24 cellular contexts compared by ENCODE assay signal in genomic region chr2:36819090-36819711, GRCh38.
DNase-seq lines count a peak whose midpoint lies in the region; ATAC-seq, FAIRE-seq and TF ChIP-seq lines count a peak whose summit lies in the region.
"Had no signal": no experiment of that assay in that cellular context is flagged by ENCODE, and none has a peak within 500 bp of the region (broad histone marks: within the 10 kb centered on the region; RNA-seq: fewer than 3 reads in every experiment).

No MANE protein-coding gene starts in this region.

- 33% methylated on average over 4 of the region's 4 CpGs for WGBS in A549 (ENCODE audit: missing lambda C conversion rate)
- WGBS in HepG2 (ENCODE audit: low lambda C conversion rate), result 14% methylated on average over 4 of the region's 4 CpGs

- H3K4me1 ChIP-seq in A549, result peaks cover 6% of the 10 kb centered on the region; the same call in 1 of the 3 replicates
- H3K4me1 ChIP-seq in HepG2 (ENCODE audit: insufficient read depth, low read length), result peaks cover 34% of the 10 kb centered on the region
- no peaks in the 10 kb centered on the region for H3K4me1 ChIP-seq in CD4-positive, alpha-beta memory T cell (ENCODE audit: insufficient read depth, low read length)
- H3K4me1 ChIP-seq: heart left ventricle, upper lobe of right lung had no signal

- H3K36me3 Mint-ChIP-seq in activated CD4-positive, alpha-beta memory T cell treated with anti-CD3 and anti-CD28 coated beads, Interleukin-2, amount 10 ng/mL, durations not matched to agents 7 days and 5 days (ENCODE audit: low read depth), result no peaks in the 10 kb centered on the region
- no peaks in the 10 kb centered on the region for H3K36me3 Mint-ChIP-seq in CD4-positive, alpha-beta memory T cell
- H3K36me3 Mint-ChIP-seq: activated CD4-positive, alpha-beta memory T cell treated with anti-CD3 and anti-CD28 coated beads for 36 hours; activated naive CD8-positive, alpha-beta T cell; memory B cell; naive thymus-derived CD4-positive, alpha-beta T cell had no signal

- peak overlapping the region; percentile 28; the same call in 2 of the 3 replicates for H3K4me2 ChIP-seq in A549
- H3K4me2 ChIP-seq in HepG2 (ENCODE audit: low read depth, low read length), result no peak overlapping the region
- H3K4me2 ChIP-seq: KMS-11 had no signal

- intact Hi-C loops in HepG2 (cut with micrococcal nuclease; ENCODE audit: unreplicated experiment), result no loop called here
- intact Hi-C loops in CD4-positive, alpha-beta memory T cell (cut with micrococcal nuclease), result no loop called here

- no peaks in the 10 kb centered on the region for H4K20me1 ChIP-seq in HepG2 (ENCODE audit: insufficient read depth, low read length)

- H3K4me1 Mint-ChIP-seq in activated CD4-positive, alpha-beta memory T cell treated with anti-CD3 and anti-CD28 coated beads, Interleukin-2, amount 10 ng/mL, durations not matched to agents 7 days and 5 days, result no peaks in the 10 kb centered on the region
- H3K4me1 Mint-ChIP-seq in CD4-positive, alpha-beta memory T cell, result peaks cover 0 to 4% (median 0%) of the 10 kb centered on the region in 4 donors
- H3K4me1 Mint-ChIP-seq: memory B cell; naive thymus-derived CD4-positive, alpha-beta T cell had no signal

- DNase-seq in A549 (ENCODE audit: low read depth in 1 of 2, low spot score in 1 of 2) (peak in 1 of 2 experiments; percentile 28), HT-29 (ENCODE audit: low spot score) (peak; percentile 48), HepG2 (ENCODE audit: low spot score) (peak; percentile 38), mucosa of gallbladder (ENCODE audit: low spot score) (no peak), OCI-M2 (lab: John Stamatoyannopoulos, UW; ENCODE audit: unreplicated experiment) (no peak)
- no peak for DNase-seq in activated CD4-positive, alpha-beta memory T cell treated with anti-CD3 and anti-CD28 coated beads, Interleukin-2, amount 10 ng/mL, durations not matched to agents 7 days and 5 days
- no peak for DNase-seq in CD4-positive, alpha-beta memory T cell
- DNase-seq: activated CD4-positive, alpha-beta memory T cell treated with anti-CD3 and anti-CD28 coated beads for 36 hours; heart left ventricle; naive thymus-derived CD4-positive, alpha-beta T cell; NCI-H1694; NCI-H2171 treated with DMSO at 0.1 percent for 48 hours; occipital lobe; stimulated activated CD4-positive, alpha-beta T cell treated with anti-CD3 and anti-CD28 coated beads, Interleukin-1b, Interleukin-23, amount 100 ng/mL, for 48 hours; upper lobe of right lung had no signal

- H3K79me2 ChIP-seq in HepG2 (ENCODE audit: insufficient read depth, low read length), result no peaks in the 10 kb centered on the region

- no peaks in the 10 kb centered on the region for H3K36me3 ChIP-seq in HepG2 (replicated peaks in 1 of 2; ENCODE audit: control insufficient read depth in 1 of 2, insufficient read depth in 2 of 2, low read length in 2 of 2)
- H3K36me3 ChIP-seq in CD4-positive, alpha-beta memory T cell (ENCODE audit: insufficient read depth, low read length), result no peaks in the 10 kb centered on the region
- H3K36me3 ChIP-seq: ascending aorta, heart left ventricle, upper lobe of right lung had no signal

- FAIRE-seq in A549 (lab: Jason Lieb, UNC), result no peak
- FAIRE-seq in HepG2 (lab: Jason Lieb, UNC), result peak; percentile 18

- ATAC-seq in A549, result peak; percentile 32 to 76; a peak in 3 of 6 replicates
- ATAC-seq in HepG2, result peak; percentile 52; the same call in 2 of the 3 replicates
- ATAC-seq: activated CD4-positive, CD25-positive, alpha-beta regulatory T cell treated with anti-CD3 and anti-CD28 coated beads, Interleukin-2, amount 50 U/mL, for 24 hours; heart left ventricle; naive thymus-derived CD4-positive, alpha-beta T cell; SK-N-SH treated with all-trans-retinoic acid at 6 μM for 48 hours; upper lobe of right lung had no signal

- H3K9ac ChIP-seq in HepG2 (ENCODE audit: insufficient read depth, low read depth, low read length), result no peak overlapping the region
- H3K9ac ChIP-seq: KMS-11 had no signal

- H3K4me3 Mint-ChIP-seq in activated CD4-positive, alpha-beta memory T cell treated with anti-CD3 and anti-CD28 coated beads, Interleukin-2, amount 10 ng/mL, durations not matched to agents 7 days and 5 days, result no peak overlapping the region
- no peak overlapping the region for H3K4me3 Mint-ChIP-seq in CD4-positive, alpha-beta memory T cell
- H3K4me3 Mint-ChIP-seq: activated CD4-positive, alpha-beta memory T cell treated with anti-CD3 and anti-CD28 coated beads for 36 hours; activated naive CD8-positive, alpha-beta T cell; memory B cell; naive thymus-derived CD4-positive, alpha-beta T cell; T-helper 2 cell treated with Interferon-gamma antibody and Interleukin-4, amounts not matched to agents 5 μg/mL and 100 μg/mL, for 36 hours had no signal

- TF ChIP-seq EP300 in A549 (IDR thresholded peaks at IDR 0.05) (no peak), HepG2 (IDR thresholded peaks at IDR 0.05; ENCODE audit: low read depth in 2 of 2, low read length in 2 of 2) (no peak), HepG2 (CRISPR knock-in tag; IDR thresholded peaks at IDR 0.05; ENCODE audit: borderline replicate concordance) (no peak)

- H3K9me3 ChIP-seq in A549 (no peaks in the 10 kb centered on the region), HepG2 (ENCODE audit: low read length) (no peaks in the 10 kb centered on the region)
- H3K9me3 ChIP-seq in CD4-positive, alpha-beta memory T cell (ENCODE audit: control insufficient read depth in 1 of 2, low read length in 2 of 2), result no peaks in the 10 kb centered on the region
- H3K9me3 ChIP-seq: ascending aorta, heart left ventricle, upper lobe of right lung had no signal

- TF ChIP-seq CTCF in A549 (IDR thresholded peaks at IDR 0.05), result no peak; the same call in 2 of the 3 replicates
- no peak for TF ChIP-seq CTCF in VCaP (conservative IDR thresholded peaks at IDR 0.05)
- TF ChIP-seq CTCF in HepG2 (CRISPR knock-in tag; IDR thresholded peaks at IDR 0.05), result peak; percentile 50

- BruUV-seq in HepG2 (replicated peaks; lab: Mats Ljungman, UMichigan), result no TSS peak

- POLR2A ChIA-PET in A549 (lab: Yijun Ruan, JAX), result no interaction called here
- POLR2A ChIA-PET in HepG2 (lab: Yijun Ruan, JAX), result no interaction called here
- POLR2A ChIA-PET in activated CD4-positive, alpha-beta memory T cell treated with anti-CD3 and anti-CD28 coated beads, Interleukin-2, amount 10 ng/mL, durations not matched to agents 7 days and 5 days (lab: Charles Lee), result no interaction called here
- POLR2A ChIA-PET in CD4-positive, alpha-beta memory T cell (lab: Charles Lee; ENCODE audit: partially characterized antibody), result no interaction called here

- H3K9me3 Mint-ChIP-seq in activated CD4-positive, alpha-beta memory T cell treated with anti-CD3 and anti-CD28 coated beads, Interleukin-2, amount 10 ng/mL, durations not matched to agents 7 days and 5 days, result no peaks in the 10 kb centered on the region
- no peaks in the 10 kb centered on the region for H3K9me3 Mint-ChIP-seq in CD4-positive, alpha-beta memory T cell
- H3K9me3 Mint-ChIP-seq: activated CD4-positive, alpha-beta memory T cell treated with anti-CD3 and anti-CD28 coated beads for 36 hours; memory B cell; naive thymus-derived CD4-positive, alpha-beta T cell; T-helper 2 cell treated with Interferon-gamma antibody and Interleukin-4, amounts not matched to agents 5 μg/mL and 100 μg/mL, for 36 hours had no signal

- peak; percentile 34 to 40; a peak in 3 of 5 replicates for TF ChIP-seq RAD21 in A549 (conservative IDR thresholded peaks at IDR 0.05 in 1 of 2, IDR thresholded peaks at IDR 0.05 in 1 of 2)
- TF ChIP-seq RAD21 in HepG2 (CRISPR knock-in tag; IDR thresholded peaks at IDR 0.05), result no peak

- CTCF ChIA-PET in A549 (lab: Yijun Ruan, JAX), result no interaction called here
- CTCF ChIA-PET in HepG2 (lab: Yijun Ruan, JAX; ENCODE audit: low intra/inter-chr PET ratio, low total read pairs), result no interaction called here
- CTCF ChIA-PET in activated CD4-positive, alpha-beta memory T cell treated with anti-CD3 and anti-CD28 coated beads, Interleukin-2, amount 10 ng/mL, durations not matched to agents 7 days and 5 days (lab: Charles Lee), result no interaction called here
- CTCF ChIA-PET in CD4-positive, alpha-beta memory T cell (lab: Charles Lee; ENCODE audit: partially characterized antibody), result no interaction called here

- no peak overlapping the region for H3K27ac Mint-ChIP-seq in activated CD4-positive, alpha-beta memory T cell treated with anti-CD3 and anti-CD28 coated beads, Interleukin-2, amount 10 ng/mL, durations not matched to agents 7 days and 5 days
- no peak overlapping the region for H3K27ac Mint-ChIP-seq in CD4-positive, alpha-beta memory T cell
- H3K27ac Mint-ChIP-seq: activated CD4-positive, alpha-beta memory T cell treated with anti-CD3 and anti-CD28 coated beads for 36 hours; activated naive CD8-positive, alpha-beta T cell; memory B cell; naive thymus-derived CD4-positive, alpha-beta T cell; T-helper 2 cell treated with Interferon-gamma antibody and Interleukin-4, amounts not matched to agents 5 μg/mL and 100 μg/mL, for 36 hours had no signal

- H3K27me3 ChIP-seq in HepG2 (ENCODE audit: control insufficient read depth in 1 of 2, insufficient read depth in 2 of 2, low read length in 2 of 2), result peaks cover 0 to 6% of the 10 kb centered on the region in 2 experiments; a peak in 1 of 5 replicates
- no peaks in the 10 kb centered on the region for H3K27me3 ChIP-seq in CD4-positive, alpha-beta memory T cell (ENCODE audit: insufficient read depth, low read length)
- H3K27me3 ChIP-seq: ascending aorta, heart left ventricle, upper lobe of right lung had no signal

- H2AFZ ChIP-seq in HepG2 (ENCODE audit: low read length), result no peak overlapping the region

- H3K27ac ChIP-seq in A549 (no peak overlapping the region), VCaP (peak overlapping the region; percentile 98), HepG2 (ENCODE audit: extremely low read length, insufficient read depth, low read length) (no peak overlapping the region)
- no peak overlapping the region for H3K27ac ChIP-seq in CD4-positive, alpha-beta memory T cell (ENCODE audit: low read depth, low read length)
- H3K27ac ChIP-seq: ascending aorta, heart left ventricle, KMS-11, skin epidermis, upper lobe of right lung had no signal

- in situ Hi-C loops in HepG2 (cut with HindIII; ENCODE audit: extremely low pct_ligation_motif_present, low pct_unique_long_range_greater_than_20kb), result no loop called here

- peaks cover 3% of the 10 kb centered on the region for H3K27me3 Mint-ChIP-seq in activated CD4-positive, alpha-beta memory T cell treated with anti-CD3 and anti-CD28 coated beads, Interleukin-2, amount 10 ng/mL, durations not matched to agents 7 days and 5 days
- peaks cover 0 to under 1% of the 10 kb centered on the region in 2 donors for H3K27me3 Mint-ChIP-seq in CD4-positive, alpha-beta memory T cell
- H3K27me3 Mint-ChIP-seq: activated naive CD8-positive, alpha-beta T cell had no signal

- TF ChIP-seq POLR2A in A549 (IDR thresholded peaks at IDR 0.05; ENCODE audit: low read length) (no peak), HepG2 (IDR thresholded peaks at IDR 0.05; ENCODE audit: insufficient read depth in 1 of 2, low read depth in 2 of 2, low read length in 2 of 2) (no peak)

- H3K4me3 ChIP-seq in A549, result no peak overlapping the region
- no peak overlapping the region for H3K4me3 ChIP-seq in HepG2 (replicated peaks in 1 of 3; ENCODE audit: insufficient read depth in 1 of 3, low read depth in 2 of 3, low read length in 3 of 3)
- H3K4me3 ChIP-seq in CD4-positive, alpha-beta memory T cell (ENCODE audit: low read length in 2 of 2), result no peak overlapping the region
- H3K4me3 ChIP-seq: ascending aorta, heart left ventricle, skin epidermis, upper lobe of right lung had no signal

TF ChIP-seq in HepG2, 621 proteins besides CTCF, POLR2A, EP300 and RAD21 (continues in another document):
- TF ChIP-seq STAG1 (CRISPR knock-in tag; IDR thresholded peaks at IDR 0.05), result peak; percentile 53

Comparison
In these comparisons a context has a peak if more than half of its experiments do, and no peak if none do; other contexts are left out.
1. DNase-seq: peak in HT-29 (single experiment) and HepG2 (single experiment); none in activated CD4-positive, alpha-beta memory T cell treated with anti-CD3 and anti-CD28 coated beads, Interleukin-2, amount 10 ng/mL, durations not matched to agents 7 days and 5 days (single experiment), mucosa of gallbladder (single experiment), CD4-positive, alpha-beta memory T cell (0 of 5) and OCI-M2 (single experiment).
2. Of the 38 proteins assayed by ChIP-seq in both HepG2 and A549: peak only in HepG2: CTCF, FOSL2 and SMC3; only in A549: RAD21; in both: none; in neither: 34.